Comparison of ENCODE assay signal across 1 cellular context in the genomic region with DNA sequence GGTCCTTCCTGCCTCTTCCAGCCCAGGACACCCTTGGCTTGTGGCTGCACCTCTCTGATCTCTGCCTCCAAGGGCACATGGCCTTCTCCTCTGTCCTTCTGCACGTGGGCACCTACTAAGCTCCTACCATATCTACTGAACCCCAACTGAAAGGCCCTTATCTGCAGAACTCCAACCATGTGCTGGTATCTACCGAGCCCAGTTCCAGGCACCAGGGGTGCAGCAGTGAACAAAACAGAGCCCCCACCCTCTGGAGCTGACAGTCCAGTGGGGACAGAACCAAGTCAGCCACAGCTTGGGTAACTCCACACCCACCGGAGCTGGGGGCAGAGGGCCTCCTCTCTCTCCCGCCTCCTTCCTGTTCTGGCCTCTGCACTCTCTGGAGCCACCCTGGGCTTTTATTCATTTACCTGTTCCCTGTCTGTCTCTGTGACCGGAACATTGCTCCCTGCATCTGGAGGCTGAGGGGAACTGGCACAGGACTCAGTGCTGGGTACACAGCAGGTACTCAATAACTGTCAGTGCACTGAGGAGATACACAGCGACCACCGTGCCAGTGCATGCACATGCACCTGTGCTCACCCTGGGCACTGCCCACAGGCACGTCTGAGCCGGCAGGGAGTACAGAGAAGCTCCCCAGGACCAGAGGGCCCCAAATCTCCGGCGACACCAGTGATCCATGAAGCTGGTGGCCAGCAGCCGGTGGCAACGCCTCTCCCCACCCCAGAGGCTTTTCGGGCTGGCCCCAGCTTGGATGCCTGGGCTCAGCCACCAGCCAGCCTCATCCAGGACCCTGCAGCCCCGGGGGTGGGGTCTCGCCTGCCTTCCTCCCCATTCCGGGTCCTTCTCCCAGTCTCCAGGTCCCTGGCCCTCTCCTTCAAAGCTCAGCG.
TF ChIP-seq lines count a peak whose summit lies in the region.

No MANE protein-coding gene starts in this region.

TF ChIP-seq in A549, 52 proteins besides CTCF, POLR2A, EP300 and RAD21 (continued from another document):
- TF ChIP-seq, protein P1, sequence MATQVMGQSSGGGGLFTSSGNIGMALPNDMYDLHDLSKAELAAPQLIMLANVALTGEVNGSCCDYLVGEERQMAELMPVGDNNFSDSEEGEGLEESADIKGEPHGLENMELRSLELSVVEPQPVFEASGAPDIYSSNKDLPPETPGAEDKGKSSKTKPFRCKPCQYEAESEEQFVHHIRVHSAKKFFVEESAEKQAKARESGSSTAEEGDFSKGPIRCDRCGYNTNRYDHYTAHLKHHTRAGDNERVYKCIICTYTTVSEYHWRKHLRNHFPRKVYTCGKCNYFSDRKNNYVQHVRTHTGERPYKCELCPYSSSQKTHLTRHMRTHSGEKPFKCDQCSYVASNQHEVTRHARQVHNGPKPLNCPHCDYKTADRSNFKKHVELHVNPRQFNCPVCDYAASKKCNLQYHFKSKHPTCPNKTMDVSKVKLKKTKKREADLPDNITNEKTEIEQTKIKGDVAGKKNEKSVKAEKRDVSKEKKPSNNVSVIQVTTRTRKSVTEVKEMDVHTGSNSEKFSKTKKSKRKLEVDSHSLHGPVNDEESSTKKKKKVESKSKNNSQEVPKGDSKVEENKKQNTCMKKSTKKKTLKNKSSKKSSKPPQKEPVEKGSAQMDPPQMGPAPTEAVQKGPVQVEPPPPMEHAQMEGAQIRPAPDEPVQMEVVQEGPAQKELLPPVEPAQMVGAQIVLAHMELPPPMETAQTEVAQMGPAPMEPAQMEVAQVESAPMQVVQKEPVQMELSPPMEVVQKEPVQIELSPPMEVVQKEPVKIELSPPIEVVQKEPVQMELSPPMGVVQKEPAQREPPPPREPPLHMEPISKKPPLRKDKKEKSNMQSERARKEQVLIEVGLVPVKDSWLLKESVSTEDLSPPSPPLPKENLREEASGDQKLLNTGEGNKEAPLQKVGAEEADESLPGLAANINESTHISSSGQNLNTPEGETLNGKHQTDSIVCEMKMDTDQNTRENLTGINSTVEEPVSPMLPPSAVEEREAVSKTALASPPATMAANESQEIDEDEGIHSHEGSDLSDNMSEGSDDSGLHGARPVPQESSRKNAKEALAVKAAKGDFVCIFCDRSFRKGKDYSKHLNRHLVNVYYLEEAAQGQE (IDR thresholded peaks at IDR 0.05) = no peak
- TF ChIP-seq PBX3 (IDR thresholded peaks at IDR 0.05) = no peak
- TF ChIP-seq HOXB5 (CRISPR knock-in tag; IDR thresholded peaks at IDR 0.05) = no peak
- TF ChIP-seq NPAS2 (CRISPR knock-in tag; IDR thresholded peaks at IDR 0.05; ENCODE audit: borderline replicate concordance) = no peak
TF ChIP-seq in A549: peak in this region for 0.
